ENCODE assay signal across 10 cellular contexts in genomic region chr20:58127731-58128130, GRCh38.
DNase-seq lines count a peak whose midpoint lies in the region; ATAC-seq and TF ChIP-seq lines count a peak whose summit lies in the region.
"Had no signal": no experiment of that assay in that cellular context is flagged by ENCODE, and none has a peak within 500 bp of the region (broad histone marks: within the 10 kb centered on the region; RNA-seq: fewer than 3 reads in every experiment).

No MANE protein-coding gene starts in this region.

- no peak overlapping the region for H3K4me3 ChIP-seq in AG10803 (ENCODE audit: low read length)
- no peak overlapping the region for H3K4me3 ChIP-seq in ascending aorta
- no peak overlapping the region for H3K4me3 ChIP-seq in neural progenitor cell

- H3F3A ChIP-seq in neural progenitor cell (ENCODE audit: low read depth): peaks cover 14% of the 10 kb centered on the region

- H3K9me3 Mint-ChIP-seq in HFFc6: no peaks in the 10 kb centered on the region; the same call in none of the 2 replicates
- H3K9me3 Mint-ChIP-seq in neural progenitor cell: peaks cover 12% of the 10 kb centered on the region
- peaks cover 16% of the 10 kb centered on the region for H3K9me3 Mint-ChIP-seq in progenitor cell of endocrine pancreas (ENCODE audit: low read depth)

- peaks cover 36% of the 10 kb centered on the region for H3K27me3 Mint-ChIP-seq in HFFc6 (ENCODE audit: insufficient read depth)
- peaks cover 9% of the 10 kb centered on the region for H3K27me3 Mint-ChIP-seq in neural progenitor cell (ENCODE audit: insufficient read depth, low read depth)
- H3K27me3 Mint-ChIP-seq in progenitor cell of endocrine pancreas: peaks cover 32% of the 10 kb centered on the region

- ATAC-seq in HG02981 (IDR thresholded peaks at IDR 0.05; ENCODE audit: unreplicated experiment): no peak

- H3K27ac Mint-ChIP-seq in HFFc6: no peak overlapping the region
- H3K27ac Mint-ChIP-seq in neural progenitor cell: no peak overlapping the region
- H3K27ac Mint-ChIP-seq in progenitor cell of endocrine pancreas: no peak overlapping the region

- no peak overlapping the region for H3K9ac ChIP-seq in neural progenitor cell

- no peak overlapping the region for H3K4me3 Mint-ChIP-seq in HFFc6
- H3K4me3 Mint-ChIP-seq in neural progenitor cell: no peak overlapping the region
- H3K4me3 Mint-ChIP-seq in progenitor cell of endocrine pancreas (ENCODE audit: low read depth): no peak overlapping the region

- H3K27ac ChIP-seq in ascending aorta (peak overlapping the region; percentile 77 to 89), neural progenitor cell (no peak overlapping the region)

- no peaks in the 10 kb centered on the region for H3K79me2 ChIP-seq in neural progenitor cell (ENCODE audit: low read depth)

- no peak overlapping the region for H2AFZ ChIP-seq in neural progenitor cell (replicated peaks)

- H3K4me1 ChIP-seq in ascending aorta (peaks cover 8 to 47% of the 10 kb centered on the region in 2 donors), neural progenitor cell (peaks cover 22% of the 10 kb centered on the region)

- DNase-seq in AG10803 (ENCODE audit: low read depth) (peak; percentile 90), HFFc6 (peak; percentile 25), ascending aorta (ENCODE audit: low spot score in 2 of 2) (peak in 1 of 2 donors; percentile 70), islet precursor cell (peak; percentile 81), occipital lobe (lab: John Stamatoyannopoulos, UW) (no peak), neural progenitor cell (ENCODE audit: low spot score) (no peak), progenitor cell of endocrine pancreas (ENCODE audit: low spot score, unreplicated experiment) (no peak)
- DNase-seq: activated CD4-positive, alpha-beta T cell treated with anti-CD3 and anti-CD28 coated beads for 4 hours; posterior cingulate gyrus had no signal

- intact Hi-C loops in ascending aorta (cut with DNase I): loop anchor here (2.0 kb wide), 1 partner anchor 15 kb away; no protein-coding TSS in a partner anchor

- H4K20me1 ChIP-seq in neural progenitor cell (ENCODE audit: low read depth): no peaks in the 10 kb centered on the region

- H3K36me3 Mint-ChIP-seq in HFFc6 (ENCODE audit: low read depth) (no peaks in the 10 kb centered on the region), neural progenitor cell (no peaks in the 10 kb centered on the region), progenitor cell of endocrine pancreas (ENCODE audit: insufficient read depth) (no peaks in the 10 kb centered on the region)

- H3K36me3 ChIP-seq in ascending aorta: no peaks in the 10 kb centered on the region
- no peaks in the 10 kb centered on the region for H3K36me3 ChIP-seq in neural progenitor cell

- no peak overlapping the region for H3K4me2 ChIP-seq in neural progenitor cell

- H3K4me1 Mint-ChIP-seq in HFFc6 (ENCODE audit: low read depth) (peaks cover 28% of the 10 kb centered on the region), neural progenitor cell (peaks cover 52% of the 10 kb centered on the region), progenitor cell of endocrine pancreas (ENCODE audit: low read depth) (peaks cover 11% of the 10 kb centered on the region)

- no peak for TF ChIP-seq CTCF in AG10803 (conservative IDR thresholded peaks at IDR 0.05; ENCODE audit: low read length)
- no peak for TF ChIP-seq CTCF in HFFc6 (IDR thresholded peaks at IDR 0.05)
- no peak for TF ChIP-seq CTCF in ascending aorta (IDR thresholded peaks at IDR 0.05)
- no peak for TF ChIP-seq CTCF in neural progenitor cell (IDR thresholded peaks at IDR 0.05)
- no peak for TF ChIP-seq CTCF in progenitor cell of endocrine pancreas (IDR thresholded peaks at IDR 0.05; ENCODE audit: unreplicated experiment)

- no peaks in the 10 kb centered on the region for H3K9me3 ChIP-seq in ascending aorta
- H3K9me3 ChIP-seq in neural progenitor cell (ENCODE audit: low read depth): no peaks in the 10 kb centered on the region

- H3K27me3 ChIP-seq in ascending aorta: no peaks in the 10 kb centered on the region
- no peaks in the 10 kb centered on the region for H3K27me3 ChIP-seq in neural progenitor cell

Comparison
In these comparisons a context has a peak if more than half of its experiments do, and no peak if none do; other contexts are left out.
1. DNase-seq: peak in AG10803 (single experiment), HFFc6 (single experiment) and islet precursor cell (single experiment); none in occipital lobe (single experiment), neural progenitor cell (single experiment) and progenitor cell of endocrine pancreas (single experiment).